1 cellular context compared by ENCODE assay signal in the genomic region with DNA sequence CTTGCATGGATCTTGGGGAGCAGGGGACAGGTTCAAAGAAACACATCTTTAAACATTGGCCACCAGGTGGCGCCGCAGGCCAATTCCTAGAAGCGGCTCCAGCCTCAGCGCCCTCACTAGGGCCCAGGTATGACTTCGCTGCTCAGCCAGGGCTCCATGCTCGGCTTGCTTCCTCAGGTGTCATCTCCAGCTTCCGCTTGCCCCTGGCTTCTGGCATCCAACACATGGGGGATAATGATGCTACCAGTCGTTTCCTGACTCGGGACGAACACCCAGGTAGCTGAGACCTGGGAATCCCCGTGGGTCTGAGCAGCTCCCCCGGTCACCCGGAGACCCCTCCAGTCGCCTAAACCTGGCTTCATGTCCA.
TF ChIP-seq lines count a peak whose summit lies in the region.

No MANE protein-coding gene starts in this region.

TF ChIP-seq in HepG2, 621 proteins besides CTCF, POLR2A, EP300 and RAD21 (continues in another document):
- TF ChIP-seq, protein P1, sequence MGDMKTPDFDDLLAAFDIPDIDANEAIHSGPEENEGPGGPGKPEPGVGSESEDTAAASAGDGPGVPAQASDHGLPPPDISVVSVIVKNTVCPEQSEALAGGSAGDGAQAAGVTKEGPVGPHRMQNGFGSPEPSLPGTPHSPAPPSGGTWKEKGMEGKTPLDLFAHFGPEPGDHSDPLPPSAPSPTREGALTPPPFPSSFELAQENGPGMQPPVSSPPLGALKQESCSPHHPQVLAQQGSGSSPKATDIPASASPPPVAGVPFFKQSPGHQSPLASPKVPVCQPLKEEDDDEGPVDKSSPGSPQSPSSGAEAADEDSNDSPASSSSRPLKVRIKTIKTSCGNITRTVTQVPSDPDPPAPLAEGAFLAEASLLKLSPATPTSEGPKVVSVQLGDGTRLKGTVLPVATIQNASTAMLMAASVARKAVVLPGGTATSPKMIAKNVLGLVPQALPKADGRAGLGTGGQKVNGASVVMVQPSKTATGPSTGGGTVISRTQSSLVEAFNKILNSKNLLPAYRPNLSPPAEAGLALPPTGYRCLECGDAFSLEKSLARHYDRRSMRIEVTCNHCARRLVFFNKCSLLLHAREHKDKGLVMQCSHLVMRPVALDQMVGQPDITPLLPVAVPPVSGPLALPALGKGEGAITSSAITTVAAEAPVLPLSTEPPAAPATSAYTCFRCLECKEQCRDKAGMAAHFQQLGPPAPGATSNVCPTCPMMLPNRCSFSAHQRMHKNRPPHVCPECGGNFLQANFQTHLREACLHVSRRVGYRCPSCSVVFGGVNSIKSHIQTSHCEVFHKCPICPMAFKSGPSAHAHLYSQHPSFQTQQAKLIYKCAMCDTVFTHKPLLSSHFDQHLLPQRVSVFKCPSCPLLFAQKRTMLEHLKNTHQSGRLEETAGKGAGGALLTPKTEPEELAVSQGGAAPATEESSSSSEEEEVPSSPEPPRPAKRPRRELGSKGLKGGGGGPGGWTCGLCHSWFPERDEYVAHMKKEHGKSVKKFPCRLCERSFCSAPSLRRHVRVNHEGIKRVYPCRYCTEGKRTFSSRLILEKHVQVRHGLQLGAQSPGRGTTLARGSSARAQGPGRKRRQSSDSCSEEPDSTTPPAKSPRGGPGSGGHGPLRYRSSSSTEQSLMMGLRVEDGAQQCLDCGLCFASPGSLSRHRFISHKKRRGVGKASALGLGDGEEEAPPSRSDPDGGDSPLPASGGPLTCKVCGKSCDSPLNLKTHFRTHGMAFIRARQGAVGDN (CRISPR knock-in tag; IDR thresholded peaks at IDR 0.05): peak; percentile 71
- TF ChIP-seq FOXJ3 (CRISPR knock-in tag; IDR thresholded peaks at IDR 0.05; ENCODE audit: borderline replicate concordance) (no peak), SIN3B (IDR thresholded peaks at IDR 0.05; ENCODE audit: low read length) (no peak), SP140L (CRISPR knock-in tag; IDR thresholded peaks at IDR 0.05; ENCODE audit: borderline replicate concordance) (no peak), HNF1B (CRISPR knock-in tag; IDR thresholded peaks at IDR 0.05) (peak; percentile 52), MAFG (CRISPR knock-in tag; IDR thresholded peaks at IDR 0.05) (no peak), BORCS8-MEF2B (CRISPR knock-in tag; IDR thresholded peaks at IDR 0.05) (no peak), SNAPC2 (CRISPR knock-in tag; IDR thresholded peaks at IDR 0.05) (no peak), ARNT (IDR thresholded peaks at IDR 0.05) (no peak), ZNF616 (CRISPR knock-in tag; IDR thresholded peaks at IDR 0.05; ENCODE audit: low read depth) (no peak), LRRFIP1 (CRISPR knock-in tag; conservative IDR thresholded peaks at IDR 0.05) (no peak), RBM39 (IDR thresholded peaks at IDR 0.05; ENCODE audit: low read depth, low read length, poor library complexity, severe bottlenecking) (no peak), ZNF484 (CRISPR knock-in tag; IDR thresholded peaks at IDR 0.05; ENCODE audit: borderline replicate concordance, low read depth) (no peak), TCF12 (IDR thresholded peaks at IDR 0.05) (no peak), TCF12 (CRISPR knock-in tag; IDR thresholded peaks at IDR 0.05) (no peak), GFI1 (CRISPR knock-in tag; IDR thresholded peaks at IDR 0.05; ENCODE audit: borderline replicate concordance) (no peak), MYNN (CRISPR knock-in tag; IDR thresholded peaks at IDR 0.05; ENCODE audit: low read depth) (no peak), PHF8 (CRISPR knock-in tag; IDR thresholded peaks at IDR 0.05) (no peak), KLF9 (CRISPR knock-in tag; IDR thresholded peaks at IDR 0.05; ENCODE audit: low read depth) (no peak), SNAI1 (CRISPR knock-in tag; IDR thresholded peaks at IDR 0.05; ENCODE audit: borderline replicate concordance) (no peak), DNMT1 (CRISPR knock-in tag; IDR thresholded peaks at IDR 0.05) (no peak), SATB2 (CRISPR knock-in tag; IDR thresholded peaks at IDR 0.05) (no peak), ZNF543 (CRISPR knock-in tag; IDR thresholded peaks at IDR 0.05) (no peak), ZNF367 (CRISPR knock-in tag; IDR thresholded peaks at IDR 0.05; ENCODE audit: borderline replicate concordance) (no peak), ZNF350 (CRISPR knock-in tag; IDR thresholded peaks at IDR 0.05; ENCODE audit: borderline replicate concordance, low read depth) (no peak), DNMT3B (CRISPR knock-in tag; conservative IDR thresholded peaks at IDR 0.05) (no peak), MBNL3 (CRISPR knock-in tag; conservative IDR thresholded peaks at IDR 0.05) (no peak), SMC3 (IDR thresholded peaks at IDR 0.05; ENCODE audit: low read length) (peak; percentile 74), ZNF138 (CRISPR knock-in tag; IDR thresholded peaks at IDR 0.05; ENCODE audit: low read depth) (peak; percentile 59; the same call in 1 of the 2 replicates), GABPB1 (CRISPR knock-in tag; IDR thresholded peaks at IDR 0.05) (peak; percentile 20; the same call in 1 of the 2 replicates), RFXANK (CRISPR knock-in tag; IDR thresholded peaks at IDR 0.05) (no peak), ZNF598 (CRISPR knock-in tag; IDR thresholded peaks at IDR 0.05; ENCODE audit: borderline replicate concordance) (no peak), LBX2 (CRISPR knock-in tag; IDR thresholded peaks at IDR 0.05; ENCODE audit: borderline replicate concordance) (no peak), RFXAP (CRISPR knock-in tag; IDR thresholded peaks at IDR 0.05; ENCODE audit: borderline replicate concordance) (0 out of 2 replicates have a peak, but pooled peaks have one; percentile 22), POGK (CRISPR knock-in tag; conservative IDR thresholded peaks at IDR 0.05) (no peak), ZNF614 (CRISPR knock-in tag; IDR thresholded peaks at IDR 0.05; ENCODE audit: borderline replicate concordance) (no peak)
- TF ChIP-seq, protein P2, sequence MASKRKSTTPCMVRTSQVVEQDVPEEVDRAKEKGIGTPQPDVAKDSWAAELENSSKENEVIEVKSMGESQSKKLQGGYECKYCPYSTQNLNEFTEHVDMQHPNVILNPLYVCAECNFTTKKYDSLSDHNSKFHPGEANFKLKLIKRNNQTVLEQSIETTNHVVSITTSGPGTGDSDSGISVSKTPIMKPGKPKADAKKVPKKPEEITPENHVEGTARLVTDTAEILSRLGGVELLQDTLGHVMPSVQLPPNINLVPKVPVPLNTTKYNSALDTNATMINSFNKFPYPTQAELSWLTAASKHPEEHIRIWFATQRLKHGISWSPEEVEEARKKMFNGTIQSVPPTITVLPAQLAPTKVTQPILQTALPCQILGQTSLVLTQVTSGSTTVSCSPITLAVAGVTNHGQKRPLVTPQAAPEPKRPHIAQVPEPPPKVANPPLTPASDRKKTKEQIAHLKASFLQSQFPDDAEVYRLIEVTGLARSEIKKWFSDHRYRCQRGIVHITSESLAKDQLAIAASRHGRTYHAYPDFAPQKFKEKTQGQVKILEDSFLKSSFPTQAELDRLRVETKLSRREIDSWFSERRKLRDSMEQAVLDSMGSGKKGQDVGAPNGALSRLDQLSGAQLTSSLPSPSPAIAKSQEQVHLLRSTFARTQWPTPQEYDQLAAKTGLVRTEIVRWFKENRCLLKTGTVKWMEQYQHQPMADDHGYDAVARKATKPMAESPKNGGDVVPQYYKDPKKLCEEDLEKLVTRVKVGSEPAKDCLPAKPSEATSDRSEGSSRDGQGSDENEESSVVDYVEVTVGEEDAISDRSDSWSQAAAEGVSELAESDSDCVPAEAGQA (IDR thresholded peaks at IDR 0.05; ENCODE audit: low read depth): no peak
- TF ChIP-seq, protein P2 (CRISPR knock-in tag; IDR thresholded peaks at IDR 0.05; ENCODE audit: borderline replicate concordance): no peak
- TF ChIP-seq, protein P3, sequence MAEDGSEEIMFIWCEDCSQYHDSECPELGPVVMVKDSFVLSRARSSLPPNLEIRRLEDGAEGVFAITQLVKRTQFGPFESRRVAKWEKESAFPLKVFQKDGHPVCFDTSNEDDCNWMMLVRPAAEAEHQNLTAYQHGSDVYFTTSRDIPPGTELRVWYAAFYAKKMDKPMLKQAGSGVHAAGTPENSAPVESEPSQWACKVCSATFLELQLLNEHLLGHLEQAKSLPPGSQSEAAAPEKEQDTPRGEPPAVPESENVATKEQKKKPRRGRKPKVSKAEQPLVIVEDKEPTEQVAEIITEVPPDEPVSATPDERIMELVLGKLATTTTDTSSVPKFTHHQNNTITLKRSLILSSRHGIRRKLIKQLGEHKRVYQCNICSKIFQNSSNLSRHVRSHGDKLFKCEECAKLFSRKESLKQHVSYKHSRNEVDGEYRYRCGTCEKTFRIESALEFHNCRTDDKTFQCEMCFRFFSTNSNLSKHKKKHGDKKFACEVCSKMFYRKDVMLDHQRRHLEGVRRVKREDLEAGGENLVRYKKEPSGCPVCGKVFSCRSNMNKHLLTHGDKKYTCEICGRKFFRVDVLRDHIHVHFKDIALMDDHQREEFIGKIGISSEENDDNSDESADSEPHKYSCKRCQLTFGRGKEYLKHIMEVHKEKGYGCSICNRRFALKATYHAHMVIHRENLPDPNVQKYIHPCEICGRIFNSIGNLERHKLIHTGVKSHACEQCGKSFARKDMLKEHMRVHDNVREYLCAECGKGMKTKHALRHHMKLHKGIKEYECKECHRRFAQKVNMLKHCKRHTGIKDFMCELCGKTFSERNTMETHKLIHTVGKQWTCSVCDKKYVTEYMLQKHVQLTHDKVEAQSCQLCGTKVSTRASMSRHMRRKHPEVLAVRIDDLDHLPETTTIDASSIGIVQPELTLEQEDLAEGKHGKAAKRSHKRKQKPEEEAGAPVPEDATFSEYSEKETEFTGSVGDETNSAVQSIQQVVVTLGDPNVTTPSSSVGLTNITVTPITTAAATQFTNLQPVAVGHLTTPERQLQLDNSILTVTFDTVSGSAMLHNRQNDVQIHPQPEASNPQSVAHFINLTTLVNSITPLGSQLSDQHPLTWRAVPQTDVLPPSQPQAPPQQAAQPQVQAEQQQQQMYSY (CRISPR knock-in tag; IDR thresholded peaks at IDR 0.05): no peak
- TF ChIP-seq, protein P4, sequence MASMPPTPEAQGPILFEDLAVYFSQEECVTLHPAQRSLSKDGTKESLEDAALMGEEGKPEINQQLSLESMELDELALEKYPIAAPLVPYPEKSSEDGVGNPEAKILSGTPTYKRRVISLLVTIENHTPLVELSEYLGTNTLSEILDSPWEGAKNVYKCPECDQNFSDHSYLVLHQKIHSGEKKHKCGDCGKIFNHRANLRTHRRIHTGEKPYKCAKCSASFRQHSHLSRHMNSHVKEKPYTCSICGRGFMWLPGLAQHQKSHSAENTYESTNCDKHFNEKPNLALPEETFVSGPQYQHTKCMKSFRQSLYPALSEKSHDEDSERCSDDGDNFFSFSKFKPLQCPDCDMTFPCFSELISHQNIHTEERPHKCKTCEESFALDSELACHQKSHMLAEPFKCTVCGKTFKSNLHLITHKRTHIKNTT (CRISPR knock-in tag; IDR thresholded peaks at IDR 0.05): no peak
